1 cellular context compared by ENCODE assay signal in genomic region chr12:49232940-49233841, GRCh38.
TF ChIP-seq lines count a peak whose summit lies in the region.

No MANE protein-coding gene starts in this region.

TF ChIP-seq in K562, 482 proteins besides CTCF, POLR2A, EP300 and RAD21 (continued from another document and continues in another):
- TF ChIP-seq E2F3 (CRISPR knock-in tag; IDR thresholded peaks at IDR 0.05) = no peak
- TF ChIP-seq RFX5 (IDR thresholded peaks at IDR 0.05; ENCODE audit: low read depth, low read length) = no peak
- TF ChIP-seq ZNF165 (CRISPR knock-in tag; IDR thresholded peaks at IDR 0.05; ENCODE audit: borderline replicate concordance) = no peak
- no peak for TF ChIP-seq DNMT1 (IDR thresholded peaks at IDR 0.05)
- TF ChIP-seq ZNF23 (CRISPR knock-in tag; IDR thresholded peaks at IDR 0.05) = no peak
- no peak for TF ChIP-seq ZBTB49 (CRISPR knock-in tag; IDR thresholded peaks at IDR 0.05; ENCODE audit: borderline replicate concordance)
- TF ChIP-seq HNRNPK (IDR thresholded peaks at IDR 0.05; ENCODE audit: low read depth, low read length, poor library complexity, severe bottlenecking) = no peak
- TF ChIP-seq ZNF76 (CRISPR knock-in tag; IDR thresholded peaks at IDR 0.05; ENCODE audit: borderline replicate concordance) = no peak
- TF ChIP-seq NKRF (IDR thresholded peaks at IDR 0.05; ENCODE audit: borderline replicate concordance) = no peak
- no peak for TF ChIP-seq MYBL2 (IDR thresholded peaks at IDR 0.05; ENCODE audit: low read depth)
- no peak for TF ChIP-seq MYBL2 (CRISPR knock-in tag; IDR thresholded peaks at IDR 0.05; ENCODE audit: borderline replicate concordance)
- peak; percentile 73; the same call in 1 of the 2 replicates for TF ChIP-seq ZNF395 (CRISPR knock-in tag; IDR thresholded peaks at IDR 0.05)
- no peak for TF ChIP-seq TAF15 (IDR thresholded peaks at IDR 0.05; ENCODE audit: low read depth, low read length)
- TF ChIP-seq TCF7 (IDR thresholded peaks at IDR 0.05; ENCODE audit: borderline replicate concordance) = peak; percentile 85
- TF ChIP-seq RB1 (IDR thresholded peaks at IDR 0.05; ENCODE audit: low read depth) = peak; percentile 46; the same call in 1 of the 2 replicates
- no peak for TF ChIP-seq KLF1 (tag; IDR thresholded peaks at IDR 0.05)
- no peak for TF ChIP-seq KDM2B (CRISPR knock-in tag; IDR thresholded peaks at IDR 0.05)
- peak; percentile 99 for TF ChIP-seq TEAD4 (IDR thresholded peaks at IDR 0.05; ENCODE audit: low read length)
- no peak for TF ChIP-seq TEAD4 (CRISPR knock-in tag; IDR thresholded peaks at IDR 0.05; ENCODE audit: borderline replicate concordance)
- no peak for TF ChIP-seq CSDE1 (IDR thresholded peaks at IDR 0.05)
- TF ChIP-seq ZNF324 (CRISPR knock-in tag; IDR thresholded peaks at IDR 0.05) = no peak
- no peak for TF ChIP-seq TSC22D4 (tag; IDR thresholded peaks at IDR 0.05)
- TF ChIP-seq ZNF197 (CRISPR knock-in tag; IDR thresholded peaks at IDR 0.05; ENCODE audit: low read depth) = 0 out of 2 replicates have a peak, but pooled peaks have one; percentile 1
- TF ChIP-seq ZNF398 (CRISPR knock-in tag; IDR thresholded peaks at IDR 0.05) = no peak
- TF ChIP-seq HDAC8 (tag; IDR thresholded peaks at IDR 0.05) = no peak
- peak; percentile 95 for TF ChIP-seq STAT5A (IDR thresholded peaks at IDR 0.05; ENCODE audit: borderline replicate concordance, low read length)
- TF ChIP-seq ZBTB1 (CRISPR knock-in tag; IDR thresholded peaks at IDR 0.05; ENCODE audit: borderline replicate concordance, low read depth) = no peak
- TF ChIP-seq BRD9 (IDR thresholded peaks at IDR 0.05; ENCODE audit: low read depth, partially characterized antibody) = peak; percentile 71
- TF ChIP-seq NCOR1 (IDR thresholded peaks at IDR 0.05) = peak; percentile 99
- 0 out of 2 replicates have a peak, but pooled peaks have one; percentile 19 for TF ChIP-seq BCL6 (CRISPR knock-in tag; IDR thresholded peaks at IDR 0.05)
- no peak for TF ChIP-seq ZNF277 (CRISPR knock-in tag; IDR thresholded peaks at IDR 0.05; ENCODE audit: borderline replicate concordance)
- no peak for TF ChIP-seq STAT5B (CRISPR knock-in tag; IDR thresholded peaks at IDR 0.05)
- TF ChIP-seq CBFA2T3 (IDR thresholded peaks at IDR 0.05) = peak; percentile 100
- no peak for TF ChIP-seq ZBTB17 (CRISPR knock-in tag; IDR thresholded peaks at IDR 0.05)
- TF ChIP-seq SMARCA5 (IDR thresholded peaks at IDR 0.05) = no peak
- no peak for TF ChIP-seq ZNF717 (CRISPR knock-in tag; IDR thresholded peaks at IDR 0.05)
- no peak for TF ChIP-seq PHF20 (IDR thresholded peaks at IDR 0.05; ENCODE audit: partially characterized antibody)
- TF ChIP-seq TOE1 (IDR thresholded peaks at IDR 0.05; ENCODE audit: borderline replicate concordance) = peak; percentile 59
- no peak for TF ChIP-seq TOE1 (CRISPR knock-in tag; IDR thresholded peaks at IDR 0.05; ENCODE audit: borderline replicate concordance, low read depth)
- no peak for TF ChIP-seq BRF1 (IDR thresholded peaks at IDR 0.05; ENCODE audit: borderline replicate concordance, extremely low read depth, insufficient read length)
- TF ChIP-seq HSF4 (CRISPR knock-in tag; IDR thresholded peaks at IDR 0.05; ENCODE audit: borderline replicate concordance) = no peak
- peak; percentile 65; the same call in 1 of the 2 replicates for TF ChIP-seq MTA3 (IDR thresholded peaks at IDR 0.05; ENCODE audit: borderline replicate concordance)
- no peak for TF ChIP-seq ZNF507 (tag; conservative IDR thresholded peaks at IDR 0.05)
- no peak for TF ChIP-seq ZNF511 (CRISPR knock-in tag; IDR thresholded peaks at IDR 0.05)
- no peak for TF ChIP-seq TCFL5 (CRISPR knock-in tag; conservative IDR thresholded peaks at IDR 0.05)
- TF ChIP-seq HLTF (IDR thresholded peaks at IDR 0.05) = peak; percentile 79; the same call in 1 of the 2 replicates
- peak; percentile 33; the same call in 1 of the 2 replicates for TF ChIP-seq KHSRP (IDR thresholded peaks at IDR 0.05)
- TF ChIP-seq CXXC5 (CRISPR knock-in tag; IDR thresholded peaks at IDR 0.05) = peak; percentile 83
- TF ChIP-seq RNF219 (CRISPR knock-in tag; IDR thresholded peaks at IDR 0.05) = no peak
- TF ChIP-seq SMARCC2 (IDR thresholded peaks at IDR 0.05; ENCODE audit: low read depth) = peak; percentile 97
- no peak for TF ChIP-seq ZFP91 (CRISPR knock-in tag; IDR thresholded peaks at IDR 0.05)
- TF ChIP-seq ZNF512 (tag; IDR thresholded peaks at IDR 0.05) = no peak
- no peak for TF ChIP-seq ZNF785 (CRISPR knock-in tag; IDR thresholded peaks at IDR 0.05)
- TF ChIP-seq BRD4 (IDR thresholded peaks at IDR 0.05) = no peak
- TF ChIP-seq NR1H2 (CRISPR knock-in tag; IDR thresholded peaks at IDR 0.05) = no peak
- TF ChIP-seq ZNF143 (CRISPR knock-in tag; IDR thresholded peaks at IDR 0.05) = no peak
- peak; percentile 63 for TF ChIP-seq ATF7 (IDR thresholded peaks at IDR 0.05)
- TF ChIP-seq HCFC1 (IDR thresholded peaks at IDR 0.05; ENCODE audit: low read depth, low read length) = no peak
- TF ChIP-seq ZNF764 (CRISPR knock-in tag; IDR thresholded peaks at IDR 0.05; ENCODE audit: low read depth) = no peak
- no peak for TF ChIP-seq RBM25 (IDR thresholded peaks at IDR 0.05; ENCODE audit: low read depth, low read length, severe bottlenecking)
